Comparison of ENCODE assay signal across 18 cellular contexts in the genomic region with DNA sequence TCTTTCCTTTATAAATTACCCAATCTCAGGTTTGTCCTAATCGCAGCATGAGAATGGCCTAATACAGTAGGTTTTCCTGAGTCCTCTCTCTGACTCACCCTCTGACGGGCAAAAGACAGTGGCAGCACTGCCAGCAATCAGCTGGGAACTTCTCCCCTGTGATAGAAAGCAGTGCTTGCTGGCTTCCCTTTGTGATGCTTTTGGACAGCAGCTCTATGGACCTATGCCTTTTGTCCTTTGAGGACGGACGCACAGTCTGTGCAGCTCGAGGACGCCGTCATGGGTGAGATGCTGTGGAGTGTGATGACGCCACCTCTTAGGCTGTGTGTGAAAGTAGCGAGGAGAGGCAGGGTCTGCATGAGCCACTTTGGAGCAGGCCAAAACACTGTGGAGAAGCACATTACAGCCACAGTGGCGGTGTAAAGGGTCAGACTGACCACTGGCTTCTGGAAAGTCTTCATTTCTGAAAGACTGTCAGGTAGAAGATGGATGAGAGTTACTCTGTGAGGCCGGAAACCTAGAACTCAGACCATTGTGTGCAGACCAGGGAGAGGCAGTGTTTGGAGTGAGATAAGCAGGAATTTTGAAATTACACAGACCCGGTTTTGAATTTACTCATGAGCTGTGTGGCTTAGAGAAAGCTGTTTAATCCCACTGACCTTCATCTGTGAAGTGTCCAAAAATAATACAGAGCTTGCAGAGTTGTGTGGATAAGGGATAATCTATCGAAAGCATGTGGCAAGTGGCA.
DNase-seq lines count a peak whose midpoint lies in the region; ATAC-seq and TF ChIP-seq lines count a peak whose summit lies in the region.
"Had no signal": no experiment of that assay in that cellular context is flagged by ENCODE, and none has a peak within 500 bp of the region (broad histone marks: within the 10 kb centered on the region; RNA-seq: fewer than 3 reads in every experiment).

No MANE protein-coding gene starts in this region.

- no peak overlapping the region for H3K9ac ChIP-seq in PC-3 (ENCODE audit: low read length)

- H3K4me1 Mint-ChIP-seq in WTC11, result peaks cover 5% of the 10 kb centered on the region; the same call in 1 of the 2 replicates
- peaks cover 16% of the 10 kb centered on the region for H3K4me1 Mint-ChIP-seq in progenitor cell of endocrine pancreas (ENCODE audit: low read depth)
- H3K4me1 Mint-ChIP-seq in activated CD4-positive, alpha-beta T cell treated with anti-CD3 and anti-CD28 coated beads, Interleukin-2, amount 10 ng/mL, durations not matched to agents 7 days and 5 days, result no peaks in the 10 kb centered on the region
- H3K4me1 Mint-ChIP-seq: CD8-positive, alpha-beta memory T cell; stimulated activated naive B cell treated with anti-CD40 and anti-IgM and Interleukin-4, amounts not matched to agents 10 μg/mL and 1 μg/mL and 100 μg/mL, for 72 hours had no signal

- H3K27me3 Mint-ChIP-seq in WTC11 (ENCODE audit: low read depth) (no peaks in the 10 kb centered on the region), progenitor cell of endocrine pancreas (no peaks in the 10 kb centered on the region)
- no peaks in the 10 kb centered on the region for H3K27me3 Mint-ChIP-seq in activated CD4-positive, alpha-beta T cell treated with anti-CD3 and anti-CD28 coated beads, Interleukin-2, amount 10 ng/mL, durations not matched to agents 7 days and 5 days
- H3K27me3 Mint-ChIP-seq: CD8-positive, alpha-beta memory T cell; stimulated activated naive B cell treated with anti-CD40 and anti-IgM and Interleukin-4, amounts not matched to agents 10 μg/mL and 1 μg/mL and 100 μg/mL, for 72 hours had no signal

- no peak for TF ChIP-seq CTCF in WTC11 (IDR thresholded peaks at IDR 0.05)
- TF ChIP-seq CTCF in foreskin keratinocyte (conservative IDR thresholded peaks at IDR 0.05), result no peak
- no peak for TF ChIP-seq CTCF in progenitor cell of endocrine pancreas (IDR thresholded peaks at IDR 0.05; ENCODE audit: unreplicated experiment)
- no peak for TF ChIP-seq CTCF in OCI-LY7 (conservative IDR thresholded peaks at IDR 0.05; ENCODE audit: low read length)
- TF ChIP-seq CTCF in PC-3 (conservative IDR thresholded peaks at IDR 0.05; ENCODE audit: low read depth, low read length), result no peak

- intact Hi-C loops in OCI-LY7 (cut with micrococcal nuclease; ENCODE audit: unreplicated experiment), result no loop called here
- intact Hi-C loops in PC-3 (cut with micrococcal nuclease), result no loop called here

- H3K9me3 ChIP-seq in OCI-LY7 (ENCODE audit: low read length), result no peaks in the 10 kb centered on the region
- H3K9me3 ChIP-seq in PC-3 (ENCODE audit: low read length), result no peaks in the 10 kb centered on the region
- H3K9me3 ChIP-seq: right lobe of liver had no signal

- no peaks in the 10 kb centered on the region for H3F3A ChIP-seq in PC-3 (ENCODE audit: low read length, unreplicated experiment)

- POLR2A ChIA-PET in WTC11 (lab: Charles Lee) (no interaction called here), OCI-LY7 (lab: Charles Lee) (interaction anchor here (1.6 kb wide), 1 partner anchor 17 kb away, joined by 4 read pairs; no protein-coding TSS in a partner anchor), PC-3 (lab: Charles Lee; ENCODE audit: unreplicated experiment) (no interaction called here)
- POLR2A ChIA-PET in activated CD4-positive, alpha-beta T cell treated with anti-CD3 and anti-CD28 coated beads, Interleukin-2, amount 10 ng/mL, durations not matched to agents 7 days and 5 days (lab: Charles Lee), result no interaction called here

- no peaks in the 10 kb centered on the region for H3K4me1 ChIP-seq in foreskin keratinocyte
- H3K4me1 ChIP-seq in OCI-LY7 (ENCODE audit: insufficient read depth, low read length, poor library complexity, severe bottlenecking), result no peaks in the 10 kb centered on the region
- no peaks in the 10 kb centered on the region for H3K4me1 ChIP-seq in PC-3 (ENCODE audit: insufficient read depth, low read length)
- H3K4me1 ChIP-seq: right lobe of liver had no signal

- H3K4me2 ChIP-seq in OCI-LY7 (ENCODE audit: low read length), result no peak overlapping the region
- H3K4me2 ChIP-seq in PC-3 (ENCODE audit: low read length), result no peak overlapping the region

- no peak overlapping the region for H3K27ac ChIP-seq in foreskin keratinocyte
- no peak overlapping the region for H3K27ac ChIP-seq in OCI-LY7 (ENCODE audit: low read depth, low read length, poor library complexity, severe bottlenecking)
- H3K27ac ChIP-seq in PC-3 (ENCODE audit: low read length), result no peak overlapping the region
- H3K27ac ChIP-seq: right lobe of liver had no signal

- no TSS peak for BruUV-seq in OCI-LY7 (replicated peaks; lab: Mats Ljungman, UMichigan)
- no TSS peak for BruUV-seq in PC-3 (replicated peaks; lab: Mats Ljungman, UMichigan)

- peaks cover 16% of the 10 kb centered on the region for H3K9me3 Mint-ChIP-seq in WTC11
- peaks cover 5% of the 10 kb centered on the region for H3K9me3 Mint-ChIP-seq in progenitor cell of endocrine pancreas (ENCODE audit: low read depth)
- H3K9me3 Mint-ChIP-seq in activated CD4-positive, alpha-beta T cell treated with anti-CD3 and anti-CD28 coated beads, Interleukin-2, amount 10 ng/mL, durations not matched to agents 7 days and 5 days, result peaks cover 9% of the 10 kb centered on the region

- H3K27ac Mint-ChIP-seq in WTC11, result peak overlapping the region; percentile 78
- peak overlapping the region; percentile 80 for H3K27ac Mint-ChIP-seq in progenitor cell of endocrine pancreas
- no peak overlapping the region for H3K27ac Mint-ChIP-seq in activated CD4-positive, alpha-beta T cell treated with anti-CD3 and anti-CD28 coated beads, Interleukin-2, amount 10 ng/mL, durations not matched to agents 7 days and 5 days
- H3K27ac Mint-ChIP-seq: CD8-positive, alpha-beta memory T cell; stimulated activated naive B cell treated with anti-CD40 and anti-IgM and Interleukin-4, amounts not matched to agents 10 μg/mL and 1 μg/mL and 100 μg/mL, for 72 hours had no signal

- no peaks in the 10 kb centered on the region for H3K9me2 ChIP-seq in OCI-LY7 (ENCODE audit: insufficient read depth, low read length)
- H3K9me2 ChIP-seq in PC-3 (replicated peaks; ENCODE audit: low read length), result no peaks in the 10 kb centered on the region

- CTCF ChIA-PET in WTC11 (lab: Charles Lee), result interaction anchor here (0.6 kb wide), 1 partner anchor 15 kb away, joined by 3 read pairs; no protein-coding TSS in a partner anchor
- CTCF ChIA-PET in OCI-LY7 (lab: Charles Lee; ENCODE audit: unreplicated experiment), result no interaction called here
- CTCF ChIA-PET in PC-3 (lab: Charles Lee), result no interaction called here
- CTCF ChIA-PET in activated CD4-positive, alpha-beta T cell treated with anti-CD3 and anti-CD28 coated beads, Interleukin-2, amount 10 ng/mL, durations not matched to agents 7 days and 5 days (lab: Charles Lee), result no interaction called here

- H3K36me3 Mint-ChIP-seq in WTC11 (peaks cover 22% of the 10 kb centered on the region), progenitor cell of endocrine pancreas (ENCODE audit: insufficient read depth) (peaks cover 35% of the 10 kb centered on the region)
- no peaks in the 10 kb centered on the region for H3K36me3 Mint-ChIP-seq in activated CD4-positive, alpha-beta T cell treated with anti-CD3 and anti-CD28 coated beads, Interleukin-2, amount 10 ng/mL, durations not matched to agents 7 days and 5 days (ENCODE audit: low read depth)
- H3K36me3 Mint-ChIP-seq: CD8-positive, alpha-beta memory T cell; stimulated activated naive B cell treated with anti-CD40 and anti-IgM and Interleukin-4, amounts not matched to agents 10 μg/mL and 1 μg/mL and 100 μg/mL, for 72 hours had no signal

- H3K4me3 ChIP-seq in OCI-LY7 (ENCODE audit: low read depth, low read length, poor library complexity, severe bottlenecking) (no peak overlapping the region), PC-3 (ENCODE audit: low read length) (no peak overlapping the region)
- H3K4me3 ChIP-seq: right lobe of liver had no signal

- peak; percentile 13 for DNase-seq in Daoy (ENCODE audit: low read depth)
- DNase-seq in WTC11 (ENCODE audit: low spot score), result no peak
- peak in 1 of 2 donors; percentile 48 for DNase-seq in foreskin keratinocyte
- DNase-seq in progenitor cell of endocrine pancreas (ENCODE audit: low spot score, unreplicated experiment), result no peak
- DNase-seq in OCI-LY7 (ENCODE audit: low spot score), result no peak
- no peak for DNase-seq in PC-3
- DNase-seq in activated CD4-positive, alpha-beta T cell treated with anti-CD3 and anti-CD28 coated beads, Interleukin-2, amount 10 ng/mL, durations not matched to agents 7 days and 5 days, result no peak
- DNase-seq: ACHN; activated naive CD4-positive, alpha-beta T cell; CD8-positive, alpha-beta memory T cell; central memory CD4-positive, alpha-beta T cell; hippocampal formation; left colon; NCI-H1105 treated with DMSO at 0.1 percent for 48 hours; NCI-H2227 treated with DMSO at 0.1 percent for 48 hours; right lobe of liver; stimulated activated naive B cell treated with anti-CD40 and anti-IgM and Interleukin-4, amounts not matched to agents 10 μg/mL and 1 μg/mL and 100 μg/mL, for 72 hours had no signal

- ATAC-seq in WTC11 (no peak), foreskin keratinocyte (peak; percentile 81), PC-3 (no peak), GM18873 (IDR thresholded peaks at IDR 0.05; ENCODE audit: low FRiP score, unreplicated experiment) (no peak)
- ATAC-seq: left colon; right lobe of liver; stimulated activated naive B cell treated with anti-CD40 and anti-IgM and Interleukin-4, amounts not matched to agents 10 μg/mL and 1 μg/mL and 100 μg/mL, for 72 hours had no signal

- no peaks in the 10 kb centered on the region for H4K20me1 ChIP-seq in OCI-LY7 (ENCODE audit: insufficient read depth, low read length)
- H4K20me1 ChIP-seq in PC-3 (ENCODE audit: low read length), result no peaks in the 10 kb centered on the region

- H2AFZ ChIP-seq in OCI-LY7 (ENCODE audit: low read length) (no peak overlapping the region), PC-3 (ENCODE audit: low read length) (no peak overlapping the region)

- H3K4me3 Mint-ChIP-seq in WTC11, result no peak overlapping the region
- no peak overlapping the region for H3K4me3 Mint-ChIP-seq in progenitor cell of endocrine pancreas (ENCODE audit: low read depth)
- no peak overlapping the region for H3K4me3 Mint-ChIP-seq in activated CD4-positive, alpha-beta T cell treated with anti-CD3 and anti-CD28 coated beads, Interleukin-2, amount 10 ng/mL, durations not matched to agents 7 days and 5 days
- H3K4me3 Mint-ChIP-seq: CD8-positive, alpha-beta memory T cell; stimulated activated naive B cell treated with anti-CD40 and anti-IgM and Interleukin-4, amounts not matched to agents 10 μg/mL and 1 μg/mL and 100 μg/mL, for 72 hours had no signal

- H3K27me3 ChIP-seq in foreskin keratinocyte, result no peaks in the 10 kb centered on the region
- H3K27me3 ChIP-seq in PC-3 (ENCODE audit: low read length), result no peaks in the 10 kb centered on the region
- H3K27me3 ChIP-seq: right lobe of liver had no signal

- H3K36me3 ChIP-seq in OCI-LY7 (ENCODE audit: insufficient read depth, low read length) (no peaks in the 10 kb centered on the region), PC-3 (ENCODE audit: low read depth, low read length) (no peaks in the 10 kb centered on the region)
- H3K36me3 ChIP-seq: right lobe of liver had no signal

- H3K79me2 ChIP-seq in OCI-LY7 (ENCODE audit: insufficient read depth, low read depth, low read length) (no peaks in the 10 kb centered on the region), PC-3 (ENCODE audit: low read length) (no peaks in the 10 kb centered on the region)

TF ChIP-seq in WTC11, 78 proteins besides CTCF, POLR2A, EP300 and RAD21 (continues in another document):
- TF ChIP-seq TEAD1 (CRISPR knock-in tag; IDR thresholded peaks at IDR 0.05) (no peak), ZNF232 (CRISPR knock-in tag; IDR thresholded peaks at IDR 0.05) (no peak)
